15 cellular contexts compared by ENCODE assay signal in genomic region chr5:57113486-57113885, GRCh38.
DNase-seq lines count a peak whose midpoint lies in the region; ATAC-seq and TF ChIP-seq lines count a peak whose summit lies in the region.
"Had no signal": no experiment of that assay in that cellular context is flagged by ENCODE, and none has a peak within 500 bp of the region (broad histone marks: within the 10 kb centered on the region; RNA-seq: fewer than 3 reads in every experiment).

No MANE protein-coding gene starts in this region.

- ATAC-seq in activated T-cell treated with anti-CD3 and anti-CD28 coated beads, Interleukin-2, amount 50 U/mL, for 72 hours (replicated peaks in 1 of 2) = no peak
- ATAC-seq: HCT116 had no signal

- H3K4me1 Mint-ChIP-seq in activated T-cell treated with anti-CD3 and anti-CD28 coated beads, Interleukin-2, amount 50 U/mL, for 72 hours (ENCODE audit: low read depth) = peaks cover 26% of the 10 kb centered on the region

- TF ChIP-seq CTCF in AG10803 (conservative IDR thresholded peaks at IDR 0.05; ENCODE audit: low read length) (no peak), fibroblast of the aortic adventitia (IDR thresholded peaks at IDR 0.05; ENCODE audit: insufficient read depth, low read length) (no peak)

- H3K27me3 Mint-ChIP-seq in activated T-cell treated with anti-CD3 and anti-CD28 coated beads, Interleukin-2, amount 50 U/mL, for 72 hours (ENCODE audit: low read depth) = no peaks in the 10 kb centered on the region
- H3K27me3 Mint-ChIP-seq: CD4-positive, alpha-beta T cell had no signal

- H3K36me3 Mint-ChIP-seq in activated T-cell treated with anti-CD3 and anti-CD28 coated beads, Interleukin-2, amount 50 U/mL, for 72 hours (ENCODE audit: insufficient read depth in 2 of 2) = no peaks in the 10 kb centered on the region

- DNase-seq in AG10803 (ENCODE audit: low read depth) = peak; percentile 5
- peak; percentile 6 for DNase-seq in astrocyte of the hippocampus (ENCODE audit: low read depth, low spot score)
- peak; percentile 7 for DNase-seq in fibroblast of the aortic adventitia (ENCODE audit: low read depth)
- peak; percentile 24 for DNase-seq in renal cortical epithelial cell (ENCODE audit: low read depth)
- DNase-seq in RPMI8226 = no peak
- no peak for DNase-seq in inferior parietal cortex (ENCODE audit: extremely low spot score)
- DNase-seq in activated T-cell treated with anti-CD3 and anti-CD28 coated beads, Interleukin-2, amount 50 U/mL, for 72 hours = no peak
- DNase-seq: ACHN; AML-193; Caco-2; CD4-positive, alpha-beta T cell; GOT3; H7; HFFc6 had no signal

- no peak overlapping the region for H3K27ac Mint-ChIP-seq in activated T-cell treated with anti-CD3 and anti-CD28 coated beads, Interleukin-2, amount 50 U/mL, for 72 hours
- H3K27ac Mint-ChIP-seq: CD4-positive, alpha-beta T cell; HFFc6 had no signal

- no peak overlapping the region for H3K4me3 ChIP-seq in AG10803 (ENCODE audit: low read length)
- H3K4me3 ChIP-seq in fibroblast of the aortic adventitia (ENCODE audit: low read depth, low read length) = no peak overlapping the region

- H3K9me3 Mint-ChIP-seq in activated T-cell treated with anti-CD3 and anti-CD28 coated beads, Interleukin-2, amount 50 U/mL, for 72 hours = no peaks in the 10 kb centered on the region
- H3K9me3 Mint-ChIP-seq: CD4-positive, alpha-beta T cell; HFFc6 had no signal

- no peak overlapping the region for H3K4me3 Mint-ChIP-seq in activated T-cell treated with anti-CD3 and anti-CD28 coated beads, Interleukin-2, amount 50 U/mL, for 72 hours
- H3K4me3 Mint-ChIP-seq: CD4-positive, alpha-beta T cell; HFFc6 had no signal

Comparison
In these comparisons a context has a peak if more than half of its experiments do, and no peak if none do; other contexts are left out.
1. DNase-seq: peak in AG10803 (single experiment), astrocyte of the hippocampus (single experiment), fibroblast of the aortic adventitia (single experiment) and renal cortical epithelial cell (single experiment); none in RPMI8226 (single experiment), inferior parietal cortex (single experiment) and activated T-cell treated with anti-CD3 and anti-CD28 coated beads, Interleukin-2, amount 50 U/mL, for 72 hours (0 of 2).